In the genomic region with DNA sequence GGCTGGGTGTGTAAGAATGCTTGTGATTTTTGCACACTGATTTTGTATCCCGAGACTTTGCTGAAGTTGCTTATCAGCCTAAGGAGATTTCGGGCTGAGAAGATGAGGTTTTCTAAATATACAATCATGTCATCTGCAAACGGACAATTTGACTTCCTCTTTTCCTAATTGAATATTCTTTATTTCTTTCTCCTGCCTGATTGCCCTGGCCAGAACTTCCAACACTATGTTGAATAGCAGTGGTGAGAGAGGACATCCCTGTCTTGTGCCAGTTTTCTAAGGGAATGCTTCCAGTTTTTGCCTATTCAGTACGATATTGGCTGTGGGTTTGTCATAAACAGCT, we compare ENCODE assay signal across 9 cellular contexts. TPM values are rescaled to one million over a fixed set of nuclear protein-coding genes. Genes with fewer than 3 reads are reported as not detected.
DNase-seq lines count a peak whose midpoint lies in the region; ATAC-seq and TF ChIP-seq lines count a peak whose summit lies in the region.
"Not testable (repeated sequence)": the region's sequence is repeated elsewhere in the genome, so short reads cannot be mapped to it uniquely, and the experiment has no call there.
"Had no signal": no experiment of that assay in that cellular context is flagged by ENCODE, and none has a peak within 500 bp of the region (broad histone marks: within the 10 kb centered on the region; RNA-seq: fewer than 3 reads in every experiment).

No MANE protein-coding gene starts in this region.

- POLR2A ChIA-PET in CD4-positive, alpha-beta T cell (lab: Charles Lee) = not testable (repeated sequence)

- not testable (repeated sequence) for H3K9ac ChIP-seq in HUES6 (ENCODE audit: low read length)

- TF ChIP-seq CTCF in CD4-positive, alpha-beta T cell (IDR thresholded peaks at IDR 0.05); astrocyte of the cerebellum (IDR thresholded peaks at IDR 0.05; ENCODE audit: low read depth, low read length, missing control alignments); epithelial cell of proximal tubule (conservative IDR thresholded peaks at IDR 0.05; ENCODE audit: low read depth, low read length); left lung (IDR thresholded peaks at IDR 0.05); ovary (IDR thresholded peaks at IDR 0.05): not testable (repeated sequence)

- H3K27ac Mint-ChIP-seq in CD4-positive, alpha-beta T cell = peak overlapping the region; percentile 64
- peak overlapping the region; percentile 85 for H3K27ac Mint-ChIP-seq in T-helper 2 cell treated with Interferon-gamma antibody and Interleukin-4, amounts not matched to agents 5 μg/mL and 100 μg/mL, for 36 hours

- CTCF ChIA-PET in CD4-positive, alpha-beta T cell (lab: Charles Lee) = not testable (repeated sequence)

- not testable (repeated sequence) for DNase-seq in CD4-positive, alpha-beta T cell; T-helper 2 cell treated with Interferon-gamma antibody and Interleukin-4, amounts not matched to agents 5 μg/mL and 100 μg/mL, for 36 hours (ENCODE audit: low spot score); astrocyte of the cerebellum (ENCODE audit: low read depth); epithelial cell of proximal tubule (ENCODE audit: low read depth); left lung; ovary

- H3K9me3 Mint-ChIP-seq in CD4-positive, alpha-beta T cell; T-helper 2 cell treated with Interferon-gamma antibody and Interleukin-4, amounts not matched to agents 5 μg/mL and 100 μg/mL, for 36 hours: not testable (repeated sequence)

- peak overlapping the region; percentile 70 for H3K4me3 ChIP-seq in HUES6 (ENCODE audit: low read depth, low read length)
- peak overlapping the region; percentile 53 for H3K4me3 ChIP-seq in astrocyte of the cerebellum (ENCODE audit: low read depth, low read length)
- H3K4me3 ChIP-seq in epithelial cell of proximal tubule (ENCODE audit: low read depth, low read length) = peak overlapping the region; percentile 66
- peak overlapping the region; percentile 59 to 61 for H3K4me3 ChIP-seq in left lung
- peak overlapping the region; percentile 51 for H3K4me3 ChIP-seq in ovary
- H3K4me3 ChIP-seq in thymus (ENCODE audit: low read length) = peak overlapping the region; percentile 87

- not testable (repeated sequence) for H3K9me3 ChIP-seq in CD4-positive, alpha-beta T cell (ENCODE audit: control insufficient read depth, low read length); HUES6 (ENCODE audit: control insufficient read depth, insufficient read depth, low read depth, low read length); left lung; ovary; thymus (ENCODE audit: control insufficient read depth)

- not testable (repeated sequence) for H3K27me3 ChIP-seq in CD4-positive, alpha-beta T cell (ENCODE audit: control insufficient read depth, insufficient read depth, low read length); HUES6 (ENCODE audit: control insufficient read depth, insufficient read depth, low read length); ovary; thymus (ENCODE audit: control insufficient read depth, insufficient read depth)
- H3K27me3 ChIP-seq in left lung = peaks cover 13 to 43% of the 10 kb centered on the region in 2 donors

- in situ Hi-C loops in astrocyte of the cerebellum (cut with HindIII; ENCODE audit: low sequenced_read_pairs) = not testable (repeated sequence)

- H3K36me3 ChIP-seq in HUES6 (ENCODE audit: control insufficient read depth, insufficient read depth, low read length); left lung; ovary; thymus (ENCODE audit: control insufficient read depth, insufficient read depth): not testable (repeated sequence)

- not testable (repeated sequence) for H3K4me1 ChIP-seq in HUES6 (ENCODE audit: control insufficient read depth, insufficient read depth, low read length); ovary (ENCODE audit: insufficient read depth); thymus (ENCODE audit: control insufficient read depth, insufficient read depth, low read length)
- peaks cover 0 to 15% of the 10 kb centered on the region in 2 donors for H3K4me1 ChIP-seq in left lung

- TF ChIP-seq EP300 in ovary (IDR thresholded peaks at IDR 0.05) = not testable (repeated sequence)

- H3K27ac ChIP-seq in CD4-positive, alpha-beta T cell (ENCODE audit: low read depth, low read length); HUES6 (ENCODE audit: low read depth, low read length); left lung; ovary; thymus (ENCODE audit: low read depth): not testable (repeated sequence)

- WGBS in ovary, 3 donors = 1 to 6% (median 2%) methylated on average over 4 of the region's 4 CpGs
- WGBS in thymus = 10% methylated on average over 4 of the region's 4 CpGs

- peaks cover 15% of the 10 kb centered on the region for H3K4me1 Mint-ChIP-seq in CD4-positive, alpha-beta T cell (ENCODE audit: low read depth)
- H3K4me1 Mint-ChIP-seq in T-helper 2 cell treated with Interferon-gamma antibody and Interleukin-4, amounts not matched to agents 5 μg/mL and 100 μg/mL, for 36 hours (ENCODE audit: low read depth) = peaks cover 28% of the 10 kb centered on the region

- ATAC-seq in CD4-positive, alpha-beta T cell (ENCODE audit: poor library complexity); left lung: not testable (repeated sequence)

- H3K27me3 Mint-ChIP-seq in CD4-positive, alpha-beta T cell = peaks cover 56% of the 10 kb centered on the region
- H3K27me3 Mint-ChIP-seq in T-helper 2 cell treated with Interferon-gamma antibody and Interleukin-4, amounts not matched to agents 5 μg/mL and 100 μg/mL, for 36 hours (ENCODE audit: low read depth) = peaks cover 44% of the 10 kb centered on the region

- H3K4me3 Mint-ChIP-seq in CD4-positive, alpha-beta T cell = peak overlapping the region; percentile 95
- H3K4me3 Mint-ChIP-seq in T-helper 2 cell treated with Interferon-gamma antibody and Interleukin-4, amounts not matched to agents 5 μg/mL and 100 μg/mL, for 36 hours = peak overlapping the region; percentile 97

- intact Hi-C loops in CD4-positive, alpha-beta T cell (cut with DNase I, micrococcal nuclease); left lung (cut with DNase I); ovary (cut with DNase I): not testable (repeated sequence)

- TF ChIP-seq POLR2A in ovary (IDR thresholded peaks at IDR 0.05) = not testable (repeated sequence)

- H3K36me3 Mint-ChIP-seq in CD4-positive, alpha-beta T cell (ENCODE audit: low read depth); T-helper 2 cell treated with Interferon-gamma antibody and Interleukin-4, amounts not matched to agents 5 μg/mL and 100 μg/mL, for 36 hours (ENCODE audit: low read depth): not testable (repeated sequence)

RNA-seq across cellular contexts. Expression of a gene that starts 43.6 kb away (rescaled TPM):
- not detected for total RNA-seq in CD4-positive, alpha-beta T cell
- total RNA-seq in epithelial cell of proximal tubule (not detected in 2 replicates), left lung (not detected), ovary (not detected)
- polyA plus RNA-seq in ovary (under 1 TPM in 1 of 2 donors, not detected in 1; 0.68 TPM), thymus (0.39 TPM)
- total RNA-seq: temporal lobe had no signal

RNA-seq across cellular contexts. Expression of a gene that starts 47.5 kb away (rescaled TPM):
- 1 to 10 TPM in 1 of 2 experiments, under 1 TPM in 1; 0.71 to 1.2 TPM for total RNA-seq in CD4-positive, alpha-beta T cell
- total RNA-seq in epithelial cell of proximal tubule = 2.3 and 5.0 TPM in 2 replicates
- 1 to 10 TPM; 1.9 to 2.4 TPM for total RNA-seq in left lung
- 1 to 10 TPM; 1.3 to 4.6 (median 3.3) TPM for total RNA-seq in ovary
- 1 to 10 TPM; 3.0 to 3.6 TPM for polyA plus RNA-seq in ovary
- 4.1 TPM for polyA plus RNA-seq in thymus

RNA-seq across cellular contexts. Expression of a gene that starts 52.0 kb away (rescaled TPM):
- not detected for total RNA-seq in CD4-positive, alpha-beta T cell
- total RNA-seq in epithelial cell of proximal tubule (not detected in 2 replicates), left lung (not detected), ovary (not detected)
- polyA plus RNA-seq in ovary (under 1 TPM in 1 of 2 donors, not detected in 1; 0.73 TPM), thymus (0.68 TPM)

RNA-seq across cellular contexts. Expression of a gene that starts 59.2 kb away (rescaled TPM):
- total RNA-seq in CD4-positive, alpha-beta T cell = under 1 TPM; 0.38 to 0.50 TPM
- total RNA-seq in epithelial cell of proximal tubule = not detected in 2 replicates
- under 1 TPM; 0.38 to 0.71 TPM for total RNA-seq in left lung
- total RNA-seq in ovary = under 1 TPM in 2 of 7 donors, not detected in 5; 0.25 to 0.69 TPM
- 1 to 10 TPM in 1 of 2 donors, under 1 TPM in 1; 0.43 to 1.5 TPM for polyA plus RNA-seq in ovary
- polyA plus RNA-seq in thymus = 0.23 TPM
- total RNA-seq: temporal lobe had no signal
